ENCODE assay signal across 23 cellular contexts in genomic region chr2:78262713-78263375, GRCh38.
"Had no signal": no experiment of that assay in that cellular context is flagged by ENCODE, and none has a peak within 500 bp of the region (broad histone marks: within the 10 kb centered on the region; RNA-seq: fewer than 3 reads in every experiment).

No MANE protein-coding gene starts in this region.

- H3K4me3 Mint-ChIP-seq: activated B cell treated with CpG ODN at 0.5 μM for 24 hours; activated CD8-positive, alpha-beta T cell treated with anti-CD3 and anti-CD28 coated beads for 36 hours; activated naive CD4-positive, alpha-beta T cell treated with anti-CD3 and anti-CD28 coated beads for 36 hours; activated naive CD4-positive, alpha-beta T cell treated with anti-CD3 and anti-CD28 coated beads, Interleukin-2, amount 50 U/mL, for 24 hours; activated naive CD8-positive, alpha-beta T cell treated with anti-CD3 and anti-CD28 coated beads for 36 hours; activated T-cell treated with anti-CD3 and anti-CD28 coated beads, Interleukin-2, amount 50 U/mL, for 4 hours; activated T-helper 17 cell treated with anti-CD3 and anti-CD28 coated beads, Interleukin-2, amount 50 U/mL, for 72 hours; endodermal cell had no signal

- H3K9me3 Mint-ChIP-seq: activated B cell treated with CpG ODN at 0.5 μM for 24 hours, endodermal cell had no signal

- H3K27ac ChIP-seq: brain microvascular endothelial cell, colonic mucosa, gastrocnemius medialis had no signal

- H3K27ac Mint-ChIP-seq: activated B cell treated with CpG ODN at 0.5 μM for 24 hours; activated CD8-positive, alpha-beta T cell treated with anti-CD3 and anti-CD28 coated beads for 36 hours; activated naive CD4-positive, alpha-beta T cell treated with anti-CD3 and anti-CD28 coated beads for 36 hours; activated naive CD4-positive, alpha-beta T cell treated with anti-CD3 and anti-CD28 coated beads, Interleukin-2, amount 50 U/mL, for 24 hours; activated naive CD8-positive, alpha-beta T cell treated with anti-CD3 and anti-CD28 coated beads for 36 hours; activated T-helper 17 cell treated with anti-CD3 and anti-CD28 coated beads, Interleukin-2, amount 50 U/mL, for 72 hours; endodermal cell had no signal

- H3K4me1 Mint-ChIP-seq: activated B cell treated with CpG ODN at 0.5 μM for 24 hours; activated naive CD4-positive, alpha-beta T cell treated with anti-CD3 and anti-CD28 coated beads, Interleukin-2, amount 50 U/mL, for 24 hours; activated naive CD8-positive, alpha-beta T cell treated with anti-CD3 and anti-CD28 coated beads for 36 hours; activated T-helper 17 cell treated with anti-CD3 and anti-CD28 coated beads, Interleukin-2, amount 50 U/mL, for 72 hours had no signal

- H3K36me3 Mint-ChIP-seq: activated naive CD4-positive, alpha-beta T cell treated with anti-CD3 and anti-CD28 coated beads, Interleukin-2, amount 50 U/mL, for 24 hours; activated naive CD8-positive, alpha-beta T cell treated with anti-CD3 and anti-CD28 coated beads for 36 hours had no signal

- FAIRE-seq: astrocyte, bronchial epithelial cell had no signal

- H3K27me3 Mint-ChIP-seq: activated B cell treated with CpG ODN at 0.5 μM for 24 hours; activated CD8-positive, alpha-beta T cell treated with anti-CD3 and anti-CD28 coated beads for 36 hours; activated naive CD4-positive, alpha-beta T cell treated with anti-CD3 and anti-CD28 coated beads, Interleukin-2, amount 50 U/mL, for 24 hours; activated naive CD8-positive, alpha-beta T cell treated with anti-CD3 and anti-CD28 coated beads for 36 hours; activated T-helper 17 cell treated with anti-CD3 and anti-CD28 coated beads, Interleukin-2, amount 50 U/mL, for 72 hours had no signal

- DNase-seq: activated B cell treated with CpG ODN at 0.5 μM for 24 hours; activated CD4-positive, alpha-beta T cell treated with anti-CD3 and anti-CD28 coated beads for 48 hours; activated CD4-positive, alpha-beta T cell treated with anti-CD3 and anti-CD28 coated beads, Interleukin-2, amount 50 U/mL, for 1 hour; activated CD4-positive, alpha-beta T cell treated with anti-CD3 and anti-CD28 coated beads, Interleukin-2, amount 50 U/mL, for 48 hours; activated CD8-positive, alpha-beta memory T cell treated with anti-CD3 and anti-CD28 coated beads for 24 hours; activated CD8-positive, alpha-beta T cell treated with anti-CD3 and anti-CD28 coated beads for 36 hours; activated effector memory CD4-positive, alpha-beta T cell treated with Interleukin-2 at 50 U/mL for 16 hours; activated naive CD4-positive, alpha-beta T cell treated with anti-CD3 and anti-CD28 coated beads for 36 hours; activated naive CD8-positive, alpha-beta T cell treated with anti-CD3 and anti-CD28 coated beads for 36 hours; activated T-cell treated with anti-CD3 and anti-CD28 coated beads, Interleukin-2, amount 50 U/mL, for 4 hours; brain microvascular endothelial cell; colonic mucosa; effector memory CD4-positive, alpha-beta T cell; endodermal cell; foreskin fibroblast; gastrocnemius medialis; T-helper 2 cell had no signal

- H3K4me3 ChIP-seq: colonic mucosa, gastrocnemius medialis had no signal

- ATAC-seq: activated CD4-positive, CD25-positive, alpha-beta regulatory T cell treated with anti-CD3 and anti-CD28 coated beads, Interleukin-2, amount 50 U/mL, for 24 hours; activated CD8-positive, alpha-beta T cell treated with anti-CD3 and anti-CD28 coated beads for 36 hours; activated T-cell treated with anti-CD3 and anti-CD28 coated beads, Interleukin-2, amount 50 U/mL, for 4 hours; activated T-helper 17 cell treated with anti-CD3 and anti-CD28 coated beads, Interleukin-2, amount 50 U/mL, for 72 hours; esophagus mucosa; gastrocnemius medialis had no signal

- H3K4me1 ChIP-seq: colonic mucosa, gastrocnemius medialis had no signal

- H3K27me3 ChIP-seq: brain microvascular endothelial cell, colonic mucosa, gastrocnemius medialis had no signal

- H3K9me3 ChIP-seq: colonic mucosa, gastrocnemius medialis had no signal

- H3K36me3 ChIP-seq: brain microvascular endothelial cell, colonic mucosa, gastrocnemius medialis had no signal
